8 cellular contexts compared by ENCODE assay signal in genomic region chr10:92517034-92517655, GRCh38. TPM values are rescaled to one million over a fixed set of nuclear protein-coding genes. Genes with fewer than 3 reads are reported as not detected.
DNase-seq lines count a peak whose midpoint lies in the region; ATAC-seq, FAIRE-seq and TF ChIP-seq lines count a peak whose summit lies in the region.

No MANE protein-coding gene starts in this region.

- no peaks in the 10 kb centered on the region for H3K79me2 ChIP-seq in HepG2 (ENCODE audit: insufficient read depth, low read length)

- ATAC-seq in HG03045 (IDR thresholded peaks at IDR 0.05; ENCODE audit: unreplicated experiment) = peak; percentile 71
- ATAC-seq in HepG2 = peak; percentile 95
- no peak for ATAC-seq in HG03139 (IDR thresholded peaks at IDR 0.05; ENCODE audit: unreplicated experiment)

- no peaks in the 10 kb centered on the region; the same call in 1 of the 2 replicates for H4K20me1 ChIP-seq in HepG2 (ENCODE audit: insufficient read depth, low read length)

- no peak overlapping the region for H3K4me2 ChIP-seq in HepG2 (ENCODE audit: low read depth, low read length)

- peak; percentile 28 for FAIRE-seq in HepG2 (lab: Jason Lieb, UNC)

- POLR2A ChIA-PET in HepG2 (lab: Yijun Ruan, JAX) = interaction anchor here (1.6 kb wide), 1 partner anchor 57 kb away, joined by 13 read pairs; the partner anchor contains the start of gene IDE

- WGBS in HepG2 (ENCODE audit: low lambda C conversion rate) = 46% methylated on average over 3 of the region's 3 CpGs

- H3K4me1 ChIP-seq in HepG2 (ENCODE audit: insufficient read depth, low read length) = no peaks in the 10 kb centered on the region

- TF ChIP-seq CTCF in GM12864 (IDR thresholded peaks at IDR 0.05; ENCODE audit: low read depth, low read length, missing control alignments) (peak; percentile 73), HepG2 (CRISPR knock-in tag; IDR thresholded peaks at IDR 0.05) (peak; percentile 77)

- no peaks in the 10 kb centered on the region for H3K9me3 ChIP-seq in HepG2 (ENCODE audit: low read length)

- H3K27ac ChIP-seq in HepG2 (ENCODE audit: extremely low read length, insufficient read depth, low read length) = no peak overlapping the region

- CTCF ChIA-PET in HepG2 (lab: Yijun Ruan, JAX; ENCODE audit: low intra/inter-chr PET ratio, low total read pairs) = interaction anchor here (0.7 to 2.4 kb wide), 2 partner anchors 57 to 363 kb away, joined by 5 to 38 read pairs; partner anchors contain the start of gene IDE

- no peak overlapping the region for H3K4me3 ChIP-seq in GM12864 (ENCODE audit: low read depth, low read length)
- H3K4me3 ChIP-seq in HepG2 (replicated peaks in 1 of 3; ENCODE audit: insufficient read depth in 1 of 3, low read depth in 2 of 3, low read length in 3 of 3) = no peak overlapping the region

- H3K36me3 ChIP-seq in HepG2 (replicated peaks in 1 of 2; ENCODE audit: control insufficient read depth in 1 of 2, insufficient read depth in 2 of 2, low read length in 2 of 2) = peaks cover 0 to 11% of the 10 kb centered on the region in 2 experiments; a peak in 2 of 5 replicates

- no peaks in the 10 kb centered on the region; a peak in 1 of 5 replicates for H3K27me3 ChIP-seq in HepG2 (ENCODE audit: control insufficient read depth in 1 of 2, insufficient read depth in 2 of 2, low read length in 2 of 2)

- TF ChIP-seq EP300 in HepG2 (IDR thresholded peaks at IDR 0.05; ENCODE audit: low read depth in 2 of 2, low read length in 2 of 2) = no peak
- no peak for TF ChIP-seq EP300 in HepG2 (CRISPR knock-in tag; IDR thresholded peaks at IDR 0.05; ENCODE audit: borderline replicate concordance)

- H3K9ac ChIP-seq in HepG2 (ENCODE audit: insufficient read depth, low read depth, low read length) = no peak overlapping the region

- TF ChIP-seq POLR2A in HepG2 (IDR thresholded peaks at IDR 0.05; ENCODE audit: insufficient read depth in 1 of 2, low read depth in 2 of 2, low read length in 2 of 2) = no peak

- in situ Hi-C loops in HepG2 (cut with HindIII; ENCODE audit: extremely low pct_ligation_motif_present, low pct_unique_long_range_greater_than_20kb) = no loop called here

- no peak for TF ChIP-seq RAD21 in HepG2 (CRISPR knock-in tag; IDR thresholded peaks at IDR 0.05)

- peak; percentile 53 for DNase-seq in GM12864 (ENCODE audit: low read depth)
- DNase-seq in NCI-H460 (ENCODE audit: extremely low read depth, low read depth) = peak; percentile 68
- DNase-seq in activated CD4-positive, alpha-beta T cell treated with anti-CD3 and anti-CD28 coated beads for 24 hours (ENCODE audit: low read depth in 2 of 2) = peak; percentile 43 to 52
- DNase-seq in cerebellum (ENCODE audit: low spot score) = peak; percentile 55
- DNase-seq in HepG2 (ENCODE audit: low spot score) = peak; percentile 66
- peak; percentile 59 for DNase-seq in stimulated activated CD8-positive, alpha-beta memory T cell treated with anti-CD3 and anti-CD28 coated beads, Interleukin-12 subunit alpha, Interleukin-12 subunit beta, amount 100 ng/mL, for 1 hour (ENCODE audit: low read depth)

- intact Hi-C loops in HepG2 (cut with micrococcal nuclease; ENCODE audit: unreplicated experiment) = loop anchor here (1.0 to 10.0 kb wide), 4 partner anchors 57 to 365 kb away; partner anchors contain the start of genes HHEX and IDE

- no TSS peak for BruUV-seq in HepG2 (replicated peaks; lab: Mats Ljungman, UMichigan)

- no peak overlapping the region for H2AFZ ChIP-seq in HepG2 (ENCODE audit: low read length)

TF ChIP-seq in HepG2, 621 proteins besides CTCF, POLR2A, EP300 and RAD21 (continues in another document):
- TF ChIP-seq ZGPAT (CRISPR knock-in tag; IDR thresholded peaks at IDR 0.05) (0 out of 2 replicates have a peak, but pooled peaks have one; percentile 20), ZNF33B (CRISPR knock-in tag; IDR thresholded peaks at IDR 0.05) (no peak), ARNT2 (CRISPR knock-in tag; IDR thresholded peaks at IDR 0.05; ENCODE audit: low read depth) (no peak), SMC3 (IDR thresholded peaks at IDR 0.05; ENCODE audit: low read length) (peak; percentile 81), ZNF121 (CRISPR knock-in tag; IDR thresholded peaks at IDR 0.05) (peak; percentile 93)
- TF ChIP-seq, protein P1, sequence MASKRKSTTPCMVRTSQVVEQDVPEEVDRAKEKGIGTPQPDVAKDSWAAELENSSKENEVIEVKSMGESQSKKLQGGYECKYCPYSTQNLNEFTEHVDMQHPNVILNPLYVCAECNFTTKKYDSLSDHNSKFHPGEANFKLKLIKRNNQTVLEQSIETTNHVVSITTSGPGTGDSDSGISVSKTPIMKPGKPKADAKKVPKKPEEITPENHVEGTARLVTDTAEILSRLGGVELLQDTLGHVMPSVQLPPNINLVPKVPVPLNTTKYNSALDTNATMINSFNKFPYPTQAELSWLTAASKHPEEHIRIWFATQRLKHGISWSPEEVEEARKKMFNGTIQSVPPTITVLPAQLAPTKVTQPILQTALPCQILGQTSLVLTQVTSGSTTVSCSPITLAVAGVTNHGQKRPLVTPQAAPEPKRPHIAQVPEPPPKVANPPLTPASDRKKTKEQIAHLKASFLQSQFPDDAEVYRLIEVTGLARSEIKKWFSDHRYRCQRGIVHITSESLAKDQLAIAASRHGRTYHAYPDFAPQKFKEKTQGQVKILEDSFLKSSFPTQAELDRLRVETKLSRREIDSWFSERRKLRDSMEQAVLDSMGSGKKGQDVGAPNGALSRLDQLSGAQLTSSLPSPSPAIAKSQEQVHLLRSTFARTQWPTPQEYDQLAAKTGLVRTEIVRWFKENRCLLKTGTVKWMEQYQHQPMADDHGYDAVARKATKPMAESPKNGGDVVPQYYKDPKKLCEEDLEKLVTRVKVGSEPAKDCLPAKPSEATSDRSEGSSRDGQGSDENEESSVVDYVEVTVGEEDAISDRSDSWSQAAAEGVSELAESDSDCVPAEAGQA (IDR thresholded peaks at IDR 0.05; ENCODE audit: low read depth) = no peak
- TF ChIP-seq, protein P1 (CRISPR knock-in tag; IDR thresholded peaks at IDR 0.05; ENCODE audit: borderline replicate concordance) = no peak

RNA-seq across cellular contexts. Expression of gene IDE, which starts 56.7 kb away (rescaled TPM):
- total RNA-seq in NCI-H460 (2014; rRNA removed; shearing (Covaris generic)) = 61.0 and 61.4 TPM in 2 replicates
- polyA plus RNA-seq in NCI-H460 (2014; cell fraction: nucleus; rRNA removed) = 29.4 and 44.1 TPM in 2 replicates
- total RNA-seq in cerebellum (17.8 TPM), HepG2 (2016; rRNA removed; fragmentation: Illumina TruSeq; extraction: Trizol) (52.1 and 94.3 TPM in 2 replicates)
- total RNA-seq in HepG2 (2016; cell fraction: cytosol; rRNA removed; fragmentation: Illumina TruSeq; extraction: Trizol; ENCODE audit: low read depth) = 11.5 and 14.5 TPM in 2 replicates
- 52.6 and 85.1 TPM in 2 replicates for total RNA-seq in HepG2 (2016; cell fraction: insoluble cytoplasmic fraction; rRNA removed; fragmentation: Illumina TruSeq; extraction: Trizol)
- 15.4 and 18.2 TPM in 2 replicates for total RNA-seq in HepG2 (2016; cell fraction: membrane; rRNA removed; fragmentation: Illumina TruSeq; extraction: Trizol)
- total RNA-seq in HepG2 (2016; cell fraction: nucleus; rRNA removed; fragmentation: Illumina TruSeq; extraction: Trizol) = 41.2 and 45.5 TPM in 2 replicates
- 13.0 and 16.1 TPM in 2 replicates for polyA plus RNA-seq in HepG2 (2011; rRNA removed)
- polyA plus RNA-seq in HepG2 (2011; cell fraction: cytosol; rRNA removed) = 5.1 and 6.8 TPM in 2 replicates
- 10.7 and 12.6 TPM in 2 replicates for polyA plus RNA-seq in HepG2 (2011; cell fraction: nucleus; rRNA removed)
- polyA plus RNA-seq in HepG2 (2012) = 12.6 TPM in 2 replicates
- 1.8 and 2.2 TPM in 2 replicates for polyA plus RNA-seq in HepG2 (2016; cell fraction: cytosol; fragmentation: Illumina TruSeq; extraction: Trizol; ENCODE audit: low read depth)
- polyA plus RNA-seq in HepG2 (2016; cell fraction: insoluble cytoplasmic fraction; fragmentation: Illumina TruSeq; extraction: Trizol; ENCODE audit: low read depth) = 39.2 and 41.0 TPM in 2 replicates
- polyA plus RNA-seq in HepG2 (2016; cell fraction: membrane; fragmentation: Illumina TruSeq; extraction: Trizol; ENCODE audit: low read depth) = 7.3 and 7.4 TPM in 2 replicates
- polyA plus RNA-seq in HepG2 (2016; cell fraction: nucleus; fragmentation: Illumina TruSeq; extraction: Trizol; ENCODE audit: insufficient read depth, low read depth) = 26.7 and 30.2 TPM in 2 replicates
- polyA minus RNA-seq in HepG2 (2011; rRNA and poly(A)+ RNA removed; ENCODE audit: low replicate concordance) = 22.9 and 67.2 TPM in 2 replicates
- 20.7 and 20.8 TPM in 2 replicates for polyA minus RNA-seq in HepG2 (2011; cell fraction: cytosol; rRNA and poly(A)+ RNA removed)
- 33.0 and 34.4 TPM in 2 replicates for polyA minus RNA-seq in HepG2 (2011; cell fraction: nucleus; rRNA and poly(A)+ RNA removed)
